In the genomic region with DNA sequence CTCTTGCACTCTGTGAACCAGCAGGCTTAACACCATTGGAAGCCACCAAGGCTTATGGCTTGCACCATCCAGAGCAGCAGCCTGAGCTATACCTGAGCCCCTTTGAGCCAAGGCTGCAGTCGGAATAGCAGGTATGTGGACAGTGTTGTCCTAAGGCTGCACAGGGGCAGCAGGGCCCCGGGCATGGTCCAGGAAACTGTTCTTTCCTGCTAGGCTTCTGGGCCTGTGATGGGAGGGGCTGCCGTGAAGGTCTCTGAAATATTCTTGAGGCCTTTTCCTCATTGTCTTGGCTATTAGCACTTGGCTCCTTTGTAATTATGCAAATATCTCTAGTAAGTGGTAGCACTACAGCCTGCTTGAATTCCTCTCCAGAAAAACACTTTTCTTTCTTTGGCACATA, we compare ENCODE assay signal across 11 cellular contexts. TPM values are rescaled to one million over a fixed set of nuclear protein-coding genes. Genes with fewer than 3 reads are reported as not detected.
"Had no signal": no experiment of that assay in that cellular context is flagged by ENCODE, and none has a peak within 500 bp of the region (broad histone marks: within the 10 kb centered on the region; RNA-seq: fewer than 3 reads in every experiment).

No MANE protein-coding gene starts in this region.

- H3K27ac ChIP-seq: HL-60 had no signal

- H3K36me3 ChIP-seq: HAP-1 had no signal

- DNase-seq: GOT3, H7, HFFc6, KBM-7 had no signal

- H3K9me3 ChIP-seq: HAP-1 had no signal

- ATAC-seq: HCT116, HepG2 had no signal

- H3K4me3 ChIP-seq: HAP-1 had no signal

- H3K4me1 ChIP-seq: HAP-1 had no signal

RNA-seq across cellular contexts. Expression of a gene that starts 5.0 kb away (rescaled TPM):
- total RNA-seq: H4, H7, HepG2, HFFc6, HT1080 had no signal
- polyA plus RNA-seq: HepG2, IgD-negative memory B cell had no signal

RNA-seq across cellular contexts. Expression of a gene that starts 9.2 kb away (rescaled TPM):
- total RNA-seq: H4, H7, HepG2, HFFc6, HT1080 had no signal
- polyA plus RNA-seq: HepG2, IgD-negative memory B cell had no signal

RNA-seq across cellular contexts. Expression of a gene that starts 9.6 kb away (rescaled TPM):
- total RNA-seq: H4, H7, HepG2, HFFc6, HT1080 had no signal
- polyA plus RNA-seq: HepG2, IgD-negative memory B cell had no signal

RNA-seq across cellular contexts. Expression of a gene that starts 11.7 kb away (rescaled TPM):
- total RNA-seq: H4, H7, HepG2, HFFc6, HT1080 had no signal
- polyA plus RNA-seq: HepG2, IgD-negative memory B cell had no signal

RNA-seq across cellular contexts. Expression of a gene that starts 17.2 kb away (rescaled TPM):
- total RNA-seq: H4, H7, HepG2, HFFc6, HT1080 had no signal
- polyA plus RNA-seq: HepG2, IgD-negative memory B cell had no signal
